In genomic region chr3:112654492-112654891, GRCh38 we compare ENCODE assay signal across 14 cellular contexts. TPM values are rescaled to one million over a fixed set of nuclear protein-coding genes. Genes with fewer than 3 reads are reported as not detected.
DNase-seq lines count a peak whose midpoint lies in the region; FAIRE-seq and TF ChIP-seq lines count a peak whose summit lies in the region.
"Had no signal": no experiment of that assay in that cellular context is flagged by ENCODE, and none has a peak within 500 bp of the region (broad histone marks: within the 10 kb centered on the region; RNA-seq: fewer than 3 reads in every experiment).

No MANE protein-coding gene starts in this region.

- no peak overlapping the region for H3K9ac ChIP-seq in fibroblast of lung (ENCODE audit: insufficient read depth, low read length)
- no peak overlapping the region for H3K9ac ChIP-seq in skeletal muscle tissue (ENCODE audit: low read depth in 1 of 3, low read length in 3 of 3)

- H2AFZ ChIP-seq in fibroblast of lung (ENCODE audit: low read length), result no peak overlapping the region

- no peaks in the 10 kb centered on the region for H4K20me1 ChIP-seq in fibroblast of lung (ENCODE audit: control insufficient read depth, extremely low read depth, insufficient read depth, low read length)

- H3K9me3 ChIP-seq in SJCRH30 (replicated peaks) (no peaks in the 10 kb centered on the region), fibroblast of lung (ENCODE audit: control insufficient read depth, insufficient read depth, low read depth, low read length) (no peaks in the 10 kb centered on the region), skeletal muscle tissue (ENCODE audit: control insufficient read depth in 3 of 3, low read length in 3 of 3) (no peaks in the 10 kb centered on the region)

- peak overlapping the region; percentile 52 for H3K4me2 ChIP-seq in fibroblast of lung (ENCODE audit: extremely low read depth, insufficient read depth, low read length)

- H3K36me3 ChIP-seq in SJCRH30 (no peaks in the 10 kb centered on the region), fibroblast of lung (ENCODE audit: control insufficient read depth, insufficient read depth, low read length) (no peaks in the 10 kb centered on the region), skeletal muscle tissue (ENCODE audit: control insufficient read depth in 3 of 3, insufficient read depth in 3 of 3, low read length in 3 of 3) (no peaks in the 10 kb centered on the region), H7 (replicated peaks; ENCODE audit: control insufficient read depth, insufficient read depth, low read length) (no peaks in the 10 kb centered on the region)

- H3K27ac ChIP-seq in SJCRH30 (peak overlapping the region; percentile 59; the same call in 1 of the 2 replicates), fibroblast of lung (ENCODE audit: insufficient read depth, low read length) (peak overlapping the region; percentile 96), skeletal muscle tissue (ENCODE audit: low read depth, low read length) (peak overlapping the region; percentile 59)

- H3K79me2 ChIP-seq in fibroblast of lung (ENCODE audit: control insufficient read depth, insufficient read depth, low read length), result no peaks in the 10 kb centered on the region

- TF ChIP-seq CTCF in fibroblast of lung (conservative IDR thresholded peaks at IDR 0.05 in 1 of 2, IDR thresholded peaks at IDR 0.05 in 1 of 2; ENCODE audit: low read depth in 1 of 2, low read length in 2 of 2), result no peak

- H3K27me3 ChIP-seq in SJCRH30, result no peaks in the 10 kb centered on the region
- no peaks in the 10 kb centered on the region for H3K27me3 ChIP-seq in fibroblast of lung (ENCODE audit: control insufficient read depth, insufficient read depth, low read length)
- no peaks in the 10 kb centered on the region for H3K27me3 ChIP-seq in skeletal muscle tissue (ENCODE audit: control insufficient read depth in 3 of 3, insufficient read depth in 3 of 3, low read length in 3 of 3)
- H3K27me3 ChIP-seq in H7 (ENCODE audit: control insufficient read depth, insufficient read depth, low read length), result no peaks in the 10 kb centered on the region
- H3K27me3 ChIP-seq: MG63 had no signal

- H3K4me1 ChIP-seq in SJCRH30, result peaks cover 7% of the 10 kb centered on the region
- H3K4me1 ChIP-seq in fibroblast of lung (ENCODE audit: control insufficient read depth, extremely low read depth, insufficient read depth, low read length), result peaks cover 22% of the 10 kb centered on the region
- peaks cover 0 to 6% (median 0%) of the 10 kb centered on the region in 3 donors for H3K4me1 ChIP-seq in skeletal muscle tissue (ENCODE audit: control insufficient read depth in 3 of 3, insufficient read depth in 3 of 3, low read length in 3 of 3)

- FAIRE-seq in H54 (lab: Jason Lieb, UNC), result peak; percentile 72

- no peak for DNase-seq in H54 (ENCODE audit: insufficient read length, low spot score)
- DNase-seq in SJCRH30, result no peak
- DNase-seq in fibroblast of lung (ENCODE audit: low read depth in 2 of 2), result no peak
- no peak for DNase-seq in iPS-NIHi11 (ENCODE audit: low spot score)
- no peak for DNase-seq in NCI-H1105 (lab: John Stamatoyannopoulos, UW)
- no peak for DNase-seq in H7
- DNase-seq in NCI-H1930 (lab: John Stamatoyannopoulos, UW), result no peak
- DNase-seq: activated CD4-positive, alpha-beta T cell treated with anti-CD3 and anti-CD28 coated beads, Interleukin-2, amount 50 U/mL, for 4 hours; activated naive CD4-positive, alpha-beta T cell treated with anti-CD3 and anti-CD28 coated beads, Interleukin-2, amount 10 ng/mL, durations not matched to agents 7 days and 5 days; activated T-cell treated with anti-CD3 and anti-CD28 coated beads, Interleukin-2, amount 50 U/mL, for 1 hour; cortex of kidney; glutamatergic neuron had no signal

- TF ChIP-seq POLR2A in H54 (IDR thresholded peaks at IDR 0.05; ENCODE audit: low read depth, low read length), result no peak

- H3K4me3 ChIP-seq in SJCRH30, result no peak overlapping the region
- peak overlapping the region in 1 of 4 experiments; percentile 13 for H3K4me3 ChIP-seq in fibroblast of lung (replicated peaks in 1 of 4; ENCODE audit: control extremely low read depth in 1 of 4, insufficient read depth in 1 of 4, low read depth in 3 of 4, low read length in 4 of 4)
- no peak overlapping the region for H3K4me3 ChIP-seq in skeletal muscle tissue (ENCODE audit: low read length in 3 of 3)
- no peak overlapping the region for H3K4me3 ChIP-seq in H7 (ENCODE audit: insufficient read depth, low read depth, low read length)
- H3K4me3 ChIP-seq: MG63 had no signal

RNA-seq across cellular contexts. Expression of gene CCDC80, which starts 13.5 kb away (rescaled TPM):
- 14.5 and 18.0 TPM in 2 replicates for total RNA-seq in SJCRH30 (2014; rRNA removed; shearing (Covaris generic))
- 153 and 366 TPM in 2 replicates for total RNA-seq in fibroblast of lung
- 131 and 526 TPM in 2 replicates for polyA plus RNA-seq in fibroblast of lung
- polyA plus RNA-seq in fibroblast of lung (2012), result 362 and 1,849 TPM in 2 replicates
- 162 and 660 TPM in 2 replicates for polyA minus RNA-seq in fibroblast of lung (ENCODE audit: low replicate concordance)
- 25.6 TPM for total RNA-seq in skeletal muscle tissue
- total RNA-seq in H7 (2014; rRNA removed; shearing (Covaris generic)), result 17.2 and 19.1 TPM in 2 replicates
